In genomic region chr7:152145853-152146466, GRCh38 we compare ENCODE assay signal across 9 cellular contexts.
A peak's percentile ranks its signal among the peaks of the same experiment; 100 is the strongest.
DNase-seq lines count a peak whose midpoint lies in the region; ATAC-seq and TF ChIP-seq lines count a peak whose summit lies in the region.
"Had no signal": no experiment of that assay in that cellular context is flagged by ENCODE, and none has a peak within 500 bp of the region (broad histone marks: within the 10 kb centered on the region; RNA-seq: fewer than 3 reads in every experiment).

No MANE protein-coding gene starts in this region.

- intact Hi-C loops in stomach (cut with DNase I; ENCODE audit: low total_unique reads) = no loop called here

- no peaks in the 10 kb centered on the region for H3K9me3 ChIP-seq in stomach

- H3K4me1 ChIP-seq in stomach = peaks cover 0 to 14% (median 6%) of the 10 kb centered on the region in 4 donors

- H3K36me3 ChIP-seq in BJ (ENCODE audit: control insufficient read depth, insufficient read depth, low read length) = peaks cover 15% of the 10 kb centered on the region
- H3K36me3 ChIP-seq in stomach = peaks cover 58 to 100% (median 99%) of the 10 kb centered on the region in 4 donors

- peak; percentile 59 for TF ChIP-seq CTCF in BJ (IDR thresholded peaks at IDR 0.05; ENCODE audit: insufficient read depth, low read depth, low read length)
- TF ChIP-seq CTCF in GM12874 (IDR thresholded peaks at IDR 0.05; ENCODE audit: insufficient read depth, low read depth, low read length) = peak; percentile 30
- peak; percentile 72 for TF ChIP-seq CTCF in astrocyte of the spinal cord (IDR thresholded peaks at IDR 0.05; ENCODE audit: low read depth, low read length)
- peak in 5 of 7 experiments; percentile 30 to 54 (median 42) for TF ChIP-seq CTCF in stomach (IDR thresholded peaks at IDR 0.05)

- no peak for TF ChIP-seq POLR2A in stomach (IDR thresholded peaks at IDR 0.05)

- in situ Hi-C loops in astrocyte of the spinal cord (cut with HindIII; ENCODE audit: low sequenced_read_pairs) = no loop called here

- POLR2A ChIA-PET in BJ (lab: Charles Lee) = no interaction called here

- DNase-seq in BJ (ENCODE audit: low read depth) (peak; percentile 10), NCI-H748 treated with DMSO at 0.1 percent for 48 hours (lab: John Stamatoyannopoulos, UW) (peak; percentile 2), astrocyte of the spinal cord (ENCODE audit: low read depth, low spot score) (peak; percentile 81), iPS DF 4.7 (ENCODE audit: extremely low read depth, low spot score) (peak; percentile 5), stomach (no peak)

- 68 to 75% (median 71%) methylated on average over 4 of the region's 4 CpGs for WGBS in stomach, 5 donors

- H3K4me3 ChIP-seq in BJ (ENCODE audit: low read depth, low read length) (no peak overlapping the region), astrocyte of the spinal cord (ENCODE audit: low read depth, low read length) (no peak overlapping the region), stomach (no peak overlapping the region)
- H3K4me3 ChIP-seq: skin epidermis had no signal

- CTCF ChIA-PET in BJ (lab: Yijun Ruan, JAX) = interaction anchor here (0.6 to 2.2 kb wide), 6 partner anchors 9 to 560 kb away, joined by 3 to 7 read pairs (median 3); no protein-coding TSS in a partner anchor

- ATAC-seq in HG02588 (IDR thresholded peaks at IDR 0.05; ENCODE audit: unreplicated experiment) (no peak), GM18511 (IDR thresholded peaks at IDR 0.05; ENCODE audit: unreplicated experiment) (no peak)

- H3K27me3 ChIP-seq in BJ (ENCODE audit: control insufficient read depth, insufficient read depth, low read length) (no peaks in the 10 kb centered on the region), stomach (no peaks in the 10 kb centered on the region)

- no peak for TF ChIP-seq EP300 in stomach (IDR thresholded peaks at IDR 0.05)

- peak overlapping the region in 1 of 5 donors; percentile 20 for H3K27ac ChIP-seq in stomach
